Comparison of ENCODE assay signal across 8 cellular contexts in genomic region chr12:46933947-46934346, GRCh38.
DNase-seq lines count a peak whose midpoint lies in the region; ATAC-seq, FAIRE-seq and TF ChIP-seq lines count a peak whose summit lies in the region.

No MANE protein-coding gene starts in this region.

- no peak for TF ChIP-seq POLR2A in Peyer's patch (IDR thresholded peaks at IDR 0.05)

- H3K27ac ChIP-seq in A673 (ENCODE audit: low read depth, low read length, poor library complexity, severe bottlenecking) = peak overlapping the region; percentile 45
- H3K27ac ChIP-seq in Peyer's patch = no peak overlapping the region
- H3K27ac ChIP-seq in pancreas = no peak overlapping the region

- H3K36me3 ChIP-seq in A673 (ENCODE audit: insufficient read depth, low read length, poor library complexity, severe bottlenecking) = no peaks in the 10 kb centered on the region
- no peaks in the 10 kb centered on the region for H3K36me3 ChIP-seq in Peyer's patch
- no peaks in the 10 kb centered on the region for H3K36me3 ChIP-seq in pancreas

- intact Hi-C loops in A673 (cut with micrococcal nuclease; ENCODE audit: unreplicated experiment) = loop anchor here (5.0 to 10.0 kb wide), 5 partner anchors 88 to 807 kb away; no protein-coding TSS in a partner anchor
- intact Hi-C loops in pancreas (cut with DNase I) = loop anchor here in 2 of 3 donors (5.0 to 10.0 kb wide), 2 partner anchors 252 to 259 kb away; no protein-coding TSS in a partner anchor
- intact Hi-C loops in activated CD4-positive, alpha-beta memory T cell treated with anti-CD3 and anti-CD28 coated beads for 36 hours (cut with micrococcal nuclease) = loop anchor here (2.0 to 5.0 kb wide), 2 partner anchors 259 to 812 kb away; no protein-coding TSS in a partner anchor

- H3K4me1 Mint-ChIP-seq in activated CD4-positive, alpha-beta memory T cell treated with anti-CD3 and anti-CD28 coated beads for 36 hours (ENCODE audit: low read depth) = no peaks in the 10 kb centered on the region

- POLR2A ChIA-PET in A673 (lab: Charles Lee; ENCODE audit: low non-redundant PET) = interaction anchor here (1.1 kb wide), 1 partner anchor 15 kb away, joined by 4 read pairs; no protein-coding TSS in a partner anchor
- POLR2A ChIA-PET in activated CD4-positive, alpha-beta memory T cell treated with anti-CD3 and anti-CD28 coated beads for 36 hours (lab: Charles Lee) = no interaction called here

- no peaks in the 10 kb centered on the region for H3K36me3 Mint-ChIP-seq in activated CD4-positive, alpha-beta memory T cell treated with anti-CD3 and anti-CD28 coated beads for 36 hours

- H3K27me3 ChIP-seq in A673 (replicated peaks; ENCODE audit: insufficient read depth, low read depth, low read length, poor library complexity) (no peaks in the 10 kb centered on the region), Peyer's patch (no peaks in the 10 kb centered on the region), pancreas (no peaks in the 10 kb centered on the region)

- no peaks in the 10 kb centered on the region for H3K9me3 ChIP-seq in A673 (ENCODE audit: low read depth, low read length, poor library complexity, severe bottlenecking)
- H3K9me3 ChIP-seq in Peyer's patch = no peaks in the 10 kb centered on the region
- no peaks in the 10 kb centered on the region for H3K9me3 ChIP-seq in pancreas

- H3K4me1 ChIP-seq in A673 (ENCODE audit: insufficient read depth, low read length, poor library complexity, severe bottlenecking) (peaks cover 3% of the 10 kb centered on the region), Peyer's patch (no peaks in the 10 kb centered on the region), pancreas (no peaks in the 10 kb centered on the region)

- no peak overlapping the region for H3K4me3 ChIP-seq in A673 (ENCODE audit: low read depth, low read length, poor library complexity, severe bottlenecking)
- H3K4me3 ChIP-seq in Peyer's patch = no peak overlapping the region
- H3K4me3 ChIP-seq in pancreas = no peak overlapping the region

- DNase-seq in A673 (ENCODE audit: low spot score) (peak; percentile 74), Peyer's patch (no peak), fibroblast of gingiva (ENCODE audit: low read depth) (peak; percentile 65), pancreas (no peak), NCI-H187 (lab: John Stamatoyannopoulos, UW) (no peak)
- no peak for DNase-seq in activated CD4-positive, alpha-beta memory T cell treated with anti-CD3 and anti-CD28 coated beads for 36 hours
- no peak for DNase-seq in activated effector memory CD4-positive, alpha-beta T cell treated with anti-CD3 and anti-CD28 coated beads, Interleukin-2, amount 50 U/mL, for 16 hours

- H3K27ac Mint-ChIP-seq in activated CD4-positive, alpha-beta memory T cell treated with anti-CD3 and anti-CD28 coated beads for 36 hours = no peak overlapping the region

- no peak overlapping the region for H3K4me3 Mint-ChIP-seq in activated CD4-positive, alpha-beta memory T cell treated with anti-CD3 and anti-CD28 coated beads for 36 hours

- CTCF ChIA-PET in A673 (lab: Charles Lee) = no interaction called here
- CTCF ChIA-PET in activated CD4-positive, alpha-beta memory T cell treated with anti-CD3 and anti-CD28 coated beads for 36 hours (lab: Charles Lee) = interaction anchor here (1.6 to 2.8 kb wide), 2 partner anchors 259 to 809 kb away, joined by 5 to 11 read pairs; no protein-coding TSS in a partner anchor

- no peaks in the 10 kb centered on the region for H3K9me3 Mint-ChIP-seq in activated CD4-positive, alpha-beta memory T cell treated with anti-CD3 and anti-CD28 coated beads for 36 hours

- no TSS peak for BruUV-seq in A673 (replicated peaks; lab: Mats Ljungman, UMichigan)

- peaks cover 12% of the 10 kb centered on the region for H3K27me3 Mint-ChIP-seq in activated CD4-positive, alpha-beta memory T cell treated with anti-CD3 and anti-CD28 coated beads for 36 hours

- 7 to 23% methylated on average over 1 of the region's 1 CpG for WGBS in pancreas, 2 donors

- peak; percentile 54 for FAIRE-seq in pancreas (lab: Jason Lieb, UNC)

- ATAC-seq in pancreas = peak in 3 of 4 donors; percentile 84 to 90 (median 88)

- peak; percentile 73 for TF ChIP-seq CTCF in A673 (conservative IDR thresholded peaks at IDR 0.05; ENCODE audit: low read depth, low read length)
- peak; percentile 47 for TF ChIP-seq CTCF in GM12873 (IDR thresholded peaks at IDR 0.05; ENCODE audit: insufficient read depth, low read depth, low read length, missing control alignments)
- TF ChIP-seq CTCF in Peyer's patch (IDR thresholded peaks at IDR 0.05) = peak in 4 of 6 experiments; percentile 28 to 70 (median 46)
- TF ChIP-seq CTCF in pancreas (IDR thresholded peaks at IDR 0.05) = peak in 3 of 4 donors; percentile 35 to 36 (median 35)

Comparison
In these comparisons a context has a peak if more than half of its experiments do, and no peak if none do; other contexts are left out.
1. DNase-seq: peak in A673 (single experiment) and fibroblast of gingiva (single experiment); none in Peyer's patch (0 of 3), pancreas (0 of 6), activated CD4-positive, alpha-beta memory T cell treated with anti-CD3 and anti-CD28 coated beads for 36 hours (single experiment), NCI-H187 (0 of 2) and activated effector memory CD4-positive, alpha-beta T cell treated with anti-CD3 and anti-CD28 coated beads, Interleukin-2, amount 50 U/mL, for 16 hours (single experiment).
2. Peak in every context shown above with its lines, with median percentiles within 50 percentile points of each other: CTCF ChIP-seq.